In the genomic region with DNA sequence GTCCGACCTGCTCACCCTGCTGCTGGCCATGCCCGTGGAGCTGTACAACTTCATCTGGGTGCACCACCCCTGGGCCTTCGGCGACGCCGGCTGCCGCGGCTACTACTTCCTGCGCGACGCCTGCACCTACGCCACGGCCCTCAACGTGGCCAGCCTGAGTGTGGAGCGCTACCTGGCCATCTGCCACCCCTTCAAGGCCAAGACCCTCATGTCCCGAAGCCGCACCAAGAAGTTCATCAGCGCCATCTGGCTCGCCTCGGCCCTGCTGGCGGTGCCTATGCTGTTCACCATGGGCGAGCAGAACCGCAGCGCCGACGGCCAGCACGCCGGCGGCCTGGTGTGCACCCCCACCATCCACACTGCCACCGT, we compare ENCODE assay signal across 20 cellular contexts. TPM values are rescaled to one million over a fixed set of nuclear protein-coding genes. Genes with fewer than 3 reads are reported as not detected.
DNase-seq lines count a peak whose midpoint lies in the region; ATAC-seq and TF ChIP-seq lines count a peak whose summit lies in the region.
"Had no signal": no experiment of that assay in that cellular context is flagged by ENCODE, and none has a peak within 500 bp of the region (broad histone marks: within the 10 kb centered on the region; RNA-seq: fewer than 3 reads in every experiment).

No MANE protein-coding gene starts in this region.

- no peak overlapping the region for H4K8ac ChIP-seq in IMR-90 (ENCODE audit: low read depth in 2 of 2, low read length in 2 of 2)

- H2AK5ac ChIP-seq in IMR-90 (ENCODE audit: low read depth, low read length) = peak overlapping the region; percentile 24; the same call in 1 of the 2 replicates

- no peak overlapping the region for H2BK20ac ChIP-seq in IMR-90 (ENCODE audit: low read depth, low read length)

- H3K36me3 ChIP-seq in IMR-90 (ENCODE audit: control insufficient read depth, insufficient read depth, low read length) (no peaks in the 10 kb centered on the region), muscle layer of colon (ENCODE audit: insufficient read depth, low read length) (no peaks in the 10 kb centered on the region)
- H3K36me3 ChIP-seq: BLaER1, gastrocnemius medialis, pancreas, thoracic aorta had no signal

- no peaks in the 10 kb centered on the region for H3K79me1 ChIP-seq in IMR-90 (ENCODE audit: low read depth in 1 of 2, low read length in 2 of 2)

- H3K4me2 ChIP-seq in IMR-90 (ENCODE audit: low read depth, low read length) = no peak overlapping the region

- DNase-seq in DMS 273 (lab: John Stamatoyannopoulos, UW; ENCODE audit: unreplicated experiment) (peak; percentile 73), DMS 273 treated with DMSO at 0.1 percent for 48 hours (lab: John Stamatoyannopoulos, UW) (no peak), IMR-90 (no peak), 8988T (no peak), NCI-H446 treated with DMSO at 0.1 percent for 48 hours (lab: John Stamatoyannopoulos, UW) (no peak), dermis blood vessel endothelial cell (no peak)
- DNase-seq: activated effector memory CD4-positive, alpha-beta T cell treated with anti-CD3 and anti-CD28 coated beads, Interleukin-2, amount 50 U/mL, for 16 hours; cortex of kidney; gastrocnemius medialis; KBM-7; NCI-H1105 treated with DMSO at 0.1 percent for 48 hours; SHP77 treated with DMSO at 0.1 percent for 48 hours had no signal

- peak overlapping the region; percentile 76 for H2AK9ac ChIP-seq in IMR-90 (replicated peaks; ENCODE audit: low read depth, low read length, poor library complexity)

- H2BK15ac ChIP-seq in IMR-90 (ENCODE audit: low read depth, low read length) = no peak overlapping the region

- no peak overlapping the region for H3K14ac ChIP-seq in IMR-90 (replicated peaks; ENCODE audit: low read depth, low read length)

- 69% methylated on average over 7 of the region's 30 CpGs; no CpG with 5 or more reads in 1 of the 2 experiments for WGBS in IMR-90 (ENCODE audit: extremely low coverage in 2 of 2, insufficient read length in 1 of 2), 2 experiments

- H3K56ac ChIP-seq in IMR-90 (ENCODE audit: extremely low read depth, insufficient read depth, low read length) = no peak overlapping the region

- CTCF ChIA-PET in IMR-90 (lab: Yijun Ruan, JAX) = no interaction called here

- no peak for TF ChIP-seq POLR2A in IMR-90 (IDR thresholded peaks at IDR 0.05; ENCODE audit: low read depth, low read length)

- no peak overlapping the region for H3K27ac ChIP-seq in IMR-90 (ENCODE audit: insufficient read depth, low read length)
- peak overlapping the region; percentile 89 for H3K27ac ChIP-seq in muscle layer of colon (ENCODE audit: low read depth, low read length)
- H3K27ac ChIP-seq: 22Rv1, BLaER1, gastrocnemius medialis, pancreas, skin epidermis, thoracic aorta had no signal

- H3K18ac ChIP-seq in IMR-90 (ENCODE audit: low read depth, low read length) = no peak overlapping the region

- no peak overlapping the region for H3K4me3 ChIP-seq in IMR-90 (ENCODE audit: insufficient read depth, low read depth, low read length)
- H3K4me3 ChIP-seq in muscle layer of colon (ENCODE audit: low read depth in 1 of 2, low read length in 2 of 2) = peak overlapping the region; percentile 40 to 78
- H3K4me3 ChIP-seq: gastrocnemius medialis, pancreas, thoracic aorta had no signal

- ATAC-seq in IMR-90 (ENCODE audit: low read depth) (no peak), SK-N-SH treated with all-trans-retinoic acid at 6 μM for 48 hours (0 out of 3 replicates have a peak, but pooled peaks have one; percentile 6)
- ATAC-seq: activated CD4-positive, CD25-positive, alpha-beta regulatory T cell treated with anti-CD3 and anti-CD28 coated beads, Interleukin-2, amount 50 U/mL, for 24 hours; gastrocnemius medialis; pancreas had no signal

- peaks cover 13% of the 10 kb centered on the region for H3K9me1 ChIP-seq in IMR-90 (ENCODE audit: insufficient read depth, low read length)

- H4K20me1 ChIP-seq in IMR-90 (ENCODE audit: insufficient read depth, low read length) = peaks cover 7% of the 10 kb centered on the region; the same call in 1 of the 2 replicates

- H2AFZ ChIP-seq in IMR-90 (replicated peaks; ENCODE audit: low read length, poor library complexity) = peak overlapping the region; percentile 76

- no peak overlapping the region for H3K4ac ChIP-seq in IMR-90 (ENCODE audit: low read depth, low read length)

- H3K4me1 ChIP-seq in IMR-90 (ENCODE audit: control insufficient read depth, insufficient read depth, low read length) = peaks cover 3% of the 10 kb centered on the region
- peaks cover 52% of the 10 kb centered on the region for H3K4me1 ChIP-seq in muscle layer of colon (ENCODE audit: insufficient read depth, low read length)
- H3K4me1 ChIP-seq: gastrocnemius medialis, pancreas had no signal

- H3K9me3 ChIP-seq in IMR-90 (ENCODE audit: control insufficient read depth, insufficient read depth, low read length) = 0 out of 2 replicates have a peak, but pooled peaks cover under 1% of the 10 kb centered on the region
- H3K9me3 ChIP-seq in muscle layer of colon (ENCODE audit: low read length) = no peaks in the 10 kb centered on the region
- H3K9me3 ChIP-seq: BLaER1, gastrocnemius medialis, pancreas, thoracic aorta had no signal

- H3K9ac ChIP-seq in IMR-90 (ENCODE audit: low read depth, low read length) (no peak overlapping the region), muscle layer of colon (ENCODE audit: low read length) (peak overlapping the region; percentile 33)
- H3K9ac ChIP-seq: BLaER1 had no signal

- no peak for TF ChIP-seq RAD21 in IMR-90 (IDR thresholded peaks at IDR 0.05; ENCODE audit: low read length)

- in situ Hi-C loops in IMR-90 (cut with MboI; ENCODE audit: low sequenced_read_pairs) = no loop called here

- no peak overlapping the region for H4K91ac ChIP-seq in IMR-90 (ENCODE audit: insufficient read depth, low read depth, low read length)

- H4K5ac ChIP-seq in IMR-90 (ENCODE audit: low read depth, low read length) = no peak overlapping the region

- no peak for TF ChIP-seq CTCF in IMR-90 (conservative IDR thresholded peaks at IDR 0.05; ENCODE audit: low read depth, low read length)

- no TSS peak for BruUV-seq in IMR-90 (replicated peaks; lab: Mats Ljungman, UMichigan)

- H2BK120ac ChIP-seq in IMR-90 (ENCODE audit: low read depth, low read length) = no peak overlapping the region

- dilution Hi-C loops in IMR-90 (cut with HindIII; ENCODE audit: low sequenced_read_pairs, unreplicated experiment) = no loop called here

- no peak overlapping the region for H2BK5ac ChIP-seq in IMR-90 (ENCODE audit: low read depth, low read length, poor library complexity, severe bottlenecking)

- H3K27me3 ChIP-seq in IMR-90 (ENCODE audit: control insufficient read depth, insufficient read depth, low read length) (peaks cover 33% of the 10 kb centered on the region; the same call in 1 of the 2 replicates), muscle layer of colon (ENCODE audit: control insufficient read depth in 1 of 2, insufficient read depth in 2 of 2, low read length in 2 of 2) (peaks cover 8 to 31% of the 10 kb centered on the region in 2 donors)

- H3K23ac ChIP-seq in IMR-90 (ENCODE audit: low read depth, low read length) = no peak overlapping the region

- POLR2A ChIA-PET in IMR-90 (lab: Charles Lee; ENCODE audit: unreplicated experiment) = interaction anchor here (0.5 kb wide), 1 partner anchor 603 kb away, joined by 8 read pairs; no protein-coding TSS in a partner anchor

- intact Hi-C loops in IMR-90 (cut with micrococcal nuclease) = no loop called here

TF ChIP-seq in IMR-90, 13 proteins besides CTCF, POLR2A, EP300 and RAD21 (continues in another document):
- no peak for TF ChIP-seq RCOR1 (IDR thresholded peaks at IDR 0.05; ENCODE audit: insufficient replicate concordance, low read length)
- TF ChIP-seq CHD1 (IDR thresholded peaks at IDR 0.05; ENCODE audit: low read depth, low read length) = no peak
- no peak for TF ChIP-seq BHLHE40 (IDR thresholded peaks at IDR 0.05; ENCODE audit: low read depth, low read length)
- no peak for TF ChIP-seq MAZ (IDR thresholded peaks at IDR 0.05; ENCODE audit: borderline replicate concordance, low read depth, low read length)
- TF ChIP-seq MXI1 (IDR thresholded peaks at IDR 0.05; ENCODE audit: borderline replicate concordance, low read depth, low read length) = no peak
- TF ChIP-seq FOS (IDR thresholded peaks at IDR 0.05; ENCODE audit: low read depth, low read length) = no peak
- TF ChIP-seq CEBPB (IDR thresholded peaks at IDR 0.05; ENCODE audit: low read depth, low read length) = no peak
- TF ChIP-seq RFX5 (IDR thresholded peaks at IDR 0.05; ENCODE audit: low read depth, low read length) = no peak

TF ChIP-seq in SK-N-SH treated with all-trans-retinoic acid at 6 μM for 48 hours, 23 proteins besides CTCF, POLR2A, EP300 and RAD21 (continues in another document):
- no peak for TF ChIP-seq ZFP30 (CRISPR knock-in tag; IDR thresholded peaks at IDR 0.05)
- TF ChIP-seq TOX (CRISPR knock-in tag; IDR thresholded peaks at IDR 0.05; ENCODE audit: borderline replicate concordance) = no peak
- TF ChIP-seq ZNF8 (CRISPR knock-in tag; IDR thresholded peaks at IDR 0.05) = no peak
- no peak for TF ChIP-seq OSR1 (CRISPR knock-in tag; IDR thresholded peaks at IDR 0.05)
- no peak for TF ChIP-seq TCF4 (CRISPR knock-in tag; IDR thresholded peaks at IDR 0.05; ENCODE audit: borderline replicate concordance)
- no peak for TF ChIP-seq SNAI2 (CRISPR knock-in tag; IDR thresholded peaks at IDR 0.05)
- no peak for TF ChIP-seq BACH2 (CRISPR knock-in tag; IDR thresholded peaks at IDR 0.05; ENCODE audit: borderline replicate concordance)
- no peak for TF ChIP-seq ZFP3 (CRISPR knock-in tag; IDR thresholded peaks at IDR 0.05)

RNA-seq across cellular contexts. Expression of a gene that starts 0.9 kb away (rescaled TPM):
- total RNA-seq in IMR-90 (2012; rRNA removed) = 0.54 and 0.56 TPM in 2 replicates
- 1.8 and 2.3 TPM in 2 replicates for polyA plus RNA-seq in IMR-90 (2012; rRNA removed)
- 1.1 and 1.9 TPM in 2 replicates for polyA plus RNA-seq in IMR-90 (2012; cell fraction: cytosol; rRNA removed)
- polyA plus RNA-seq in IMR-90 (2012; cell fraction: nucleus; rRNA removed; ENCODE audit: low replicate concordance) = 1.2 and 2.9 TPM in 2 replicates
- 0.05 TPM in 1 of 2 replicates, not detected in the other for total RNA-seq in dermis blood vessel endothelial cell
- total RNA-seq: thoracic aorta had no signal
